ENCODE assay signal across 11 cellular contexts in genomic region chr18:79953921-79954651, GRCh38. TPM values are rescaled to one million over a fixed set of nuclear protein-coding genes. Genes with fewer than 3 reads are reported as not detected.
DNase-seq lines count a peak whose midpoint lies in the region; ATAC-seq and TF ChIP-seq lines count a peak whose summit lies in the region.
"Had no signal": no experiment of that assay in that cellular context is flagged by ENCODE, and none has a peak within 500 bp of the region (broad histone marks: within the 10 kb centered on the region; RNA-seq: fewer than 3 reads in every experiment).

No MANE protein-coding gene starts in this region.

- DNase-seq in RKO (ENCODE audit: low spot score) (peak; percentile 57), renal cortical epithelial cell (ENCODE audit: low read depth) (peak; percentile 22)
- DNase-seq in NK-92 treated with Interleukin-12 subunit alpha and Interleukin-12 subunit beta, amount 100 ng/mL, for 24 hours (lab: John Stamatoyannopoulos, UW) = no peak
- DNase-seq: left ventricle myocardium superior, NCI-H2029, OCI-M1, T-helper 9 cell had no signal

- H3K4me1 ChIP-seq in HEK293 (ENCODE audit: control insufficient read depth, insufficient read depth, low read length) = peaks cover 8% of the 10 kb centered on the region
- H3K4me1 ChIP-seq in esophagus (ENCODE audit: control insufficient read depth in 2 of 2, insufficient read depth in 2 of 2, low read length in 1 of 2) = peaks cover 0 to 4% of the 10 kb centered on the region in 2 donors

- POLR2A ChIA-PET in HEK293 (lab: Yijun Ruan, JAX) = interaction anchor here (1.0 to 1.2 kb wide), 2 partner anchors 8 to 33 kb away, joined by 3 read pairs; no protein-coding TSS in a partner anchor

- WGBS in esophagus, 2 donors = 81 to 84% methylated on average over 11 of the region's 11 CpGs

- no peaks in the 10 kb centered on the region for H3K27me3 ChIP-seq in esophagus (ENCODE audit: control insufficient read depth in 1 of 2, insufficient read depth in 2 of 2, low read length in 2 of 2)

- CTCF ChIA-PET in HEK293 (lab: Yijun Ruan, JAX) = interaction anchor here (0.6 kb wide), 1 partner anchor 157 kb away, joined by 4 read pairs; no protein-coding TSS in a partner anchor

- H3K4me3 ChIP-seq in HEK293 (ENCODE audit: low read depth, low read length) (no peak overlapping the region), esophagus (ENCODE audit: low read depth in 1 of 2, low read length in 2 of 2) (no peak overlapping the region)

- no peak overlapping the region for H3K27ac ChIP-seq in HEK293 (ENCODE audit: extremely low read depth, low read depth, low read length)
- H3K27ac ChIP-seq in esophagus (ENCODE audit: low read depth in 2 of 2, low read length in 1 of 2) = peak overlapping the region; percentile 47 to 80

- TF ChIP-seq CTCF in HEK293 (tag by site-specific recombination; IDR thresholded peaks at IDR 0.05) = no peak

- H3K9me3 ChIP-seq in HEK293 (ENCODE audit: control insufficient read depth, insufficient read depth, low read depth, low read length) (no peaks in the 10 kb centered on the region), esophagus (ENCODE audit: control insufficient read depth in 2 of 2, insufficient read depth in 1 of 2, low read depth in 1 of 2, low read length in 1 of 2) (no peaks in the 10 kb centered on the region)

- ATAC-seq in HG02852 (IDR thresholded peaks at IDR 0.05; ENCODE audit: unreplicated experiment) (no peak), HG03039 (IDR thresholded peaks at IDR 0.05; ENCODE audit: unreplicated experiment) (no peak)

- H3K36me3 ChIP-seq in HEK293 (ENCODE audit: control insufficient read depth in 2 of 2, insufficient read depth in 1 of 2, low read length in 2 of 2) = peaks cover 4 to 7% of the 10 kb centered on the region in 2 experiments; a peak in 2 of 3 replicates
- H3K36me3 ChIP-seq in esophagus (ENCODE audit: control insufficient read depth in 2 of 2, insufficient read depth in 2 of 2, low read length in 1 of 2) = no peaks in the 10 kb centered on the region

TF ChIP-seq in HEK293, 187 proteins besides CTCF, POLR2A, EP300 and RAD21:
- TF ChIP-seq MZF1 (tag by site-specific recombination; IDR thresholded peaks at IDR 0.05; ENCODE audit: borderline replicate concordance) (no peak), ZNF645 (tag by site-specific recombination; IDR thresholded peaks at IDR 0.05) (no peak), ZBTB6 (tag by site-specific recombination; IDR thresholded peaks at IDR 0.05) (peak; percentile 38; the same call in 1 of the 2 replicates)

RNA-seq across cellular contexts. Expression of gene SLC66A2, which starts 2.6 kb away (rescaled TPM):
- 10 to 100 TPM; 38.8 to 57.7 TPM for polyA plus RNA-seq in esophagus
- 44.7 and 53.7 TPM in 2 replicates for total RNA-seq in renal cortical epithelial cell

RNA-seq across cellular contexts. Expression of gene HSBP1L1, which starts 10.4 kb away (rescaled TPM):
- 10 to 100 TPM; 26.0 to 96.9 TPM for polyA plus RNA-seq in esophagus
- 13.1 and 20.1 TPM in 2 replicates for total RNA-seq in renal cortical epithelial cell

RNA-seq across cellular contexts. Expression of gene TXNL4A, which starts 34.3 kb away (rescaled TPM):
- polyA plus RNA-seq in esophagus = 10 to 100 TPM; 65.2 to 66.7 TPM
- 40.1 and 72.4 TPM in 2 replicates for total RNA-seq in renal cortical epithelial cell
